Comparison of ENCODE assay signal across 9 cellular contexts in genomic region chr9:126551812-126552211, GRCh38.
"Had no signal": no experiment of that assay in that cellular context is flagged by ENCODE, and none has a peak within 500 bp of the region (broad histone marks: within the 10 kb centered on the region; RNA-seq: fewer than 3 reads in every experiment).

No MANE protein-coding gene starts in this region.

- H3K9ac ChIP-seq: KMS-11 had no signal

- H3K4me3 ChIP-seq: GM23338 had no signal

- H3K4me2 ChIP-seq: GM23338, KMS-11 had no signal

- FAIRE-seq: H1, H54 had no signal

- ATAC-seq: GM23338 had no signal

- H3K27ac ChIP-seq: HL-60, KMS-11 had no signal

- DNase-seq: H9, HCEC 1CT, IMR-90, KBM-7 had no signal
